ENCODE assay signal across 21 cellular contexts in the genomic region with DNA sequence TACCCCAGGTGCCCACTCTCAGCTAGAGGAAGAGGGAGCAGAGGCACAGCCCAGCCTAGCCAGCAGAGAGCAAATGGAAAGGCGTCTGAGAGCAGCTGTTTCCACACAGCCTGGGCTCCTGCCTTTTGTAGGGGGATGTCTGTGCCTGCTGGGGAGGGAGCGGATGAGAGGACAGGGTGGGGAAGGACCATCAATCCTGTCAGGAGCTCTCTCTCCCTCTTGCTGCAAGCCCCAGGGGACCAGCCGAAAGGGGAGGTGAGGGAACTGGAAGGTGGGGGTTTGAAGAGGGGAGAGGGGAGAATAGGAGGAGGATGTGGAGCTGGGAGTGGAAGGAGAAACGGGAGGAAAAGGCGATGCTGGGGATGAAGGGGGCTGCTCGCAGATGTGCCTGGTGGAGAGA. TPM values are rescaled to one million over a fixed set of nuclear protein-coding genes. Genes with fewer than 3 reads are reported as not detected.
"Had no signal": no experiment of that assay in that cellular context is flagged by ENCODE, and none has a peak within 500 bp of the region (broad histone marks: within the 10 kb centered on the region; RNA-seq: fewer than 3 reads in every experiment).

PKD2L1 (minus strand) TSS at position 101 of the 400 bp plus-strand sequence. CDS start 125 bp downstream, outside the sequence.

- H3K27me3 ChIP-seq: thyroid gland, upper lobe of left lung, uterus had no signal

- DNase-seq: effector memory CD4-positive, alpha-beta T cell; heart right ventricle; hypothalamus; kidney glomerular epithelial cell; naive thymus-derived CD8-positive, alpha-beta T cell; posterior cingulate gyrus; small intestine; stimulated activated CD4-positive, alpha-beta T cell treated with anti-CD3 and anti-CD28 coated beads, Interleukin-12 subunit alpha, Interleukin-12 subunit beta, amount 100 ng/mL, for 4 hours; stimulated activated naive CD8-positive, alpha-beta T cell treated with anti-CD3 and anti-CD28 coated beads, Interleukin-15, Interleukin-2, amounts not matched to agents 100 U/mL and 50 U/mL, for 24 hours; thyroid gland; upper lobe of left lung; uterus had no signal

- H3K27ac ChIP-seq: heart right ventricle, suprapubic skin, thyroid gland, upper lobe of left lung, uterus had no signal

- H3K4me3 Mint-ChIP-seq: naive thymus-derived CD8-positive, alpha-beta T cell had no signal

- H3K9me3 ChIP-seq: heart right ventricle, suprapubic skin, thyroid gland, upper lobe of left lung, uterus had no signal

- H3K36me3 Mint-ChIP-seq: naive thymus-derived CD8-positive, alpha-beta T cell had no signal

- ATAC-seq: esophagus mucosa; heart right ventricle; naive thymus-derived CD8-positive, alpha-beta T cell; stimulated activated naive CD8-positive, alpha-beta T cell treated with anti-CD3 and anti-CD28 coated beads, Interleukin-15, Interleukin-2, amounts not matched to agents 100 U/mL and 50 U/mL, for 24 hours had no signal

- H3K9me3 Mint-ChIP-seq: naive thymus-derived CD8-positive, alpha-beta T cell had no signal

- H3K36me3 ChIP-seq: heart right ventricle, suprapubic skin, thyroid gland, upper lobe of left lung, uterus had no signal

- H3K4me3 ChIP-seq: heart right ventricle, suprapubic skin, thyroid gland, upper lobe of left lung, uterus had no signal

- H3K4me1 ChIP-seq: thyroid gland, uterus had no signal

RNA-seq across cellular contexts. Expression of gene PKD2L1, which starts in this region (rescaled TPM):
- total RNA-seq: esophagus mucosa; fibroblast of lung; frontal cortex; glomerular endothelial cell; heart right ventricle; lung microvascular endothelial cell; naive thymus-derived CD8-positive, alpha-beta T cell; osteocyte; pulmonary artery endothelial cell; suprapubic skin; thyroid gland; uterus had no signal
- polyA plus RNA-seq: fibroblast of lung; heart right ventricle; naive thymus-derived CD8-positive, alpha-beta T cell; neural cell had no signal
